ENCODE assay signal across 10 cellular contexts in the genomic region with DNA sequence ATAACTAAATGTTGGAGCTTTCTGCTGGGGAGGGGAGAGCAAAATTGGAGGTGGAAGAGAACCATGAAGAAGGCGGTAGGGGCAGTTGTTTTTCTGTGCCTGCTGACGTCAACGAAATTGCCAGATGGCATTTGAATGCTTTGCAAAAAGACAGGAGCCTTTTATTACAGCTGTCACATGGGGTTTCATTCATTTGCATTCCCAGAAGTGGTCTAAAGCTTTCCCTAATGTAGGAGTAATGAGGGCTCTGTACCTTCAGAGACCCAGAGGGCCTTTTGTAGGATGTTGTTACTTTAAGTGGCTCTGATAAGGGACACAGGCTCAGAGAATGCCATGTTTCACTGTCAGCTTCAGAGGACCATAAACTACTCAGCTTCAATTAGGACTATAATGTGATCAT.
A peak's percentile ranks its signal among the peaks of the same experiment; 100 is the strongest.
DNase-seq lines count a peak whose midpoint lies in the region; ATAC-seq and TF ChIP-seq lines count a peak whose summit lies in the region.
"Had no signal": no experiment of that assay in that cellular context is flagged by ENCODE, and none has a peak within 500 bp of the region (broad histone marks: within the 10 kb centered on the region; RNA-seq: fewer than 3 reads in every experiment).

No MANE protein-coding gene starts in this region.

- H2AFZ ChIP-seq in SK-N-SH (ENCODE audit: low read depth) = no peak overlapping the region

- H3K9me3 ChIP-seq in SK-N-SH = no peaks in the 10 kb centered on the region
- no peaks in the 10 kb centered on the region for H3K9me3 ChIP-seq in right cardiac atrium (ENCODE audit: control insufficient read depth, low read length)
- H3K9me3 ChIP-seq in colonic mucosa = no peaks in the 10 kb centered on the region

- no peaks in the 10 kb centered on the region for H3K27me3 ChIP-seq in SK-N-SH (ENCODE audit: insufficient read depth)
- no peaks in the 10 kb centered on the region for H3K27me3 ChIP-seq in right cardiac atrium (ENCODE audit: control insufficient read depth, insufficient read depth)
- no peaks in the 10 kb centered on the region for H3K27me3 ChIP-seq in colonic mucosa
- H3K27me3 ChIP-seq: foreskin keratinocyte had no signal

- peaks cover 9% of the 10 kb centered on the region for H3K79me2 ChIP-seq in SK-N-SH (ENCODE audit: insufficient read depth)

- H3K4me1 Mint-ChIP-seq in effector memory CD8-positive, alpha-beta T cell (ENCODE audit: low read depth in 2 of 2) = no peaks in the 10 kb centered on the region
- H3K4me1 Mint-ChIP-seq: central memory CD8-positive, alpha-beta T cell had no signal

- CTCF ChIA-PET in SK-N-SH (lab: Yijun Ruan, JAX) = interaction anchor here (0.9 to 3.5 kb wide), 9 partner anchors 9 to 849 kb away, joined by 3 to 21 read pairs (median 5); no protein-coding TSS in a partner anchor

- no peaks in the 10 kb centered on the region for H3K9me2 ChIP-seq in SK-N-SH

- H3K27me3 Mint-ChIP-seq in effector memory CD8-positive, alpha-beta T cell = no peaks in the 10 kb centered on the region
- H3K27me3 Mint-ChIP-seq: central memory CD8-positive, alpha-beta T cell had no signal

- no peaks in the 10 kb centered on the region for H3K36me3 Mint-ChIP-seq in effector memory CD8-positive, alpha-beta T cell (ENCODE audit: insufficient read depth)

- H3K36me3 ChIP-seq in SK-N-SH (replicated peaks in 1 of 2; ENCODE audit: control insufficient read depth in 1 of 2, insufficient read depth in 2 of 2, low read length in 1 of 2) (peaks cover 0 to 4% of the 10 kb centered on the region in 2 experiments), colonic mucosa (no peaks in the 10 kb centered on the region)

- H3K4me3 ChIP-seq in SK-N-SH (ENCODE audit: low read depth in 2 of 2, low read length in 1 of 2) (no peak overlapping the region), right cardiac atrium (ENCODE audit: low read length) (no peak overlapping the region), colonic mucosa (no peak overlapping the region)

- TF ChIP-seq CTCF in SK-N-SH (IDR thresholded peaks at IDR 0.05) (no peak), colonic mucosa (IDR thresholded peaks at IDR 0.05) (no peak)

- H3K27ac ChIP-seq in SK-N-SH (ENCODE audit: low read depth in 2 of 2, low read length in 1 of 2) = peak overlapping the region in 1 of 2 experiments; percentile 98; a peak in 3 of 4 replicates
- H3K27ac ChIP-seq in right cardiac atrium (ENCODE audit: low read length) = no peak overlapping the region
- H3K27ac ChIP-seq in colonic mucosa = no peak overlapping the region
- H3K27ac ChIP-seq: foreskin keratinocyte had no signal

- H3K9ac ChIP-seq in SK-N-SH = no peak overlapping the region
- H3K9ac ChIP-seq in colonic mucosa (ENCODE audit: low read depth in 2 of 2, low read length in 2 of 2) = no peak overlapping the region

- no peak overlapping the region for H3K27ac Mint-ChIP-seq in effector memory CD8-positive, alpha-beta T cell

- TF ChIP-seq RAD21 in SK-N-SH (IDR thresholded peaks at IDR 0.05; ENCODE audit: low read length) = no peak; the same call in 1 of the 2 replicates

- no peaks in the 10 kb centered on the region for H4K20me1 ChIP-seq in SK-N-SH (ENCODE audit: insufficient read depth)

- TF ChIP-seq EP300 in SK-N-SH (IDR thresholded peaks at IDR 0.05; ENCODE audit: borderline replicate concordance in 1 of 2, low read depth in 1 of 2, low read length in 1 of 2) = peak in 1 of 2 experiments; percentile 99; a peak in 2 of 4 replicates

- H3K4me3 Mint-ChIP-seq in effector memory CD8-positive, alpha-beta T cell = no peak overlapping the region
- H3K4me3 Mint-ChIP-seq: central memory CD8-positive, alpha-beta T cell had no signal

- POLR2A ChIA-PET in SK-N-SH (lab: Yijun Ruan, JAX) = interaction anchor here (0.8 to 2.4 kb wide), 3 partner anchors 39 to 221 kb away, joined by 3 to 19 read pairs (median 3); partner anchors contain the start of gene PDE3A

- DNase-seq in NCI-H187 (lab: John Stamatoyannopoulos, UW) = peak; percentile 32 to 35
- peak; percentile 79 for DNase-seq in SK-N-SH
- DNase-seq in right cardiac atrium = no peak
- no peak for DNase-seq in sciatic nerve (ENCODE audit: low spot score)
- no peak for DNase-seq in effector memory CD8-positive, alpha-beta T cell
- DNase-seq in HCEC 1CT = no peak
- no peak for DNase-seq in colonic mucosa
- DNase-seq: Calu3, foreskin keratinocyte had no signal

- WGBS in SK-N-SH (ENCODE audit: low lambda C conversion rate) = 44% methylated on average over 3 of the region's 3 CpGs
- 49% methylated on average over 3 of the region's 3 CpGs for WGBS in right cardiac atrium

- no peak overlapping the region for H3K4me2 ChIP-seq in SK-N-SH

- peaks cover 0 to 26% of the 10 kb centered on the region in 2 experiments; a peak in 2 of 4 replicates for H3K4me1 ChIP-seq in SK-N-SH (ENCODE audit: control insufficient read depth in 1 of 2, insufficient read depth in 2 of 2, low read depth in 1 of 2, low read length in 1 of 2)
- H3K4me1 ChIP-seq in right cardiac atrium (ENCODE audit: control insufficient read depth, insufficient read depth, low read length) = no peaks in the 10 kb centered on the region
- H3K4me1 ChIP-seq in colonic mucosa = no peaks in the 10 kb centered on the region
- H3K4me1 ChIP-seq: foreskin keratinocyte had no signal

- intact Hi-C loops in right cardiac atrium (cut with DNase I) = no loop called here
- intact Hi-C loops in sciatic nerve (cut with DNase I) = no loop called here
- intact Hi-C loops in colonic mucosa (cut with DNase I) = no loop called here

- ATAC-seq in right cardiac atrium (peak; percentile 34 to 40), sciatic nerve (peak; percentile 29)
- ATAC-seq in effector memory CD8-positive, alpha-beta T cell (replicated peaks) = no peak
- ATAC-seq: foreskin keratinocyte had no signal

- no peaks in the 10 kb centered on the region for H3F3A ChIP-seq in SK-N-SH (replicated peaks; ENCODE audit: insufficient read depth)

- H3K9me3 Mint-ChIP-seq in effector memory CD8-positive, alpha-beta T cell = no peaks in the 10 kb centered on the region

TF ChIP-seq in SK-N-SH, 30 proteins besides CTCF, POLR2A, EP300 and RAD21 (continues in another document):
- no peak for TF ChIP-seq JUND (IDR thresholded peaks at IDR 0.05)
- TF ChIP-seq, protein P1, sequence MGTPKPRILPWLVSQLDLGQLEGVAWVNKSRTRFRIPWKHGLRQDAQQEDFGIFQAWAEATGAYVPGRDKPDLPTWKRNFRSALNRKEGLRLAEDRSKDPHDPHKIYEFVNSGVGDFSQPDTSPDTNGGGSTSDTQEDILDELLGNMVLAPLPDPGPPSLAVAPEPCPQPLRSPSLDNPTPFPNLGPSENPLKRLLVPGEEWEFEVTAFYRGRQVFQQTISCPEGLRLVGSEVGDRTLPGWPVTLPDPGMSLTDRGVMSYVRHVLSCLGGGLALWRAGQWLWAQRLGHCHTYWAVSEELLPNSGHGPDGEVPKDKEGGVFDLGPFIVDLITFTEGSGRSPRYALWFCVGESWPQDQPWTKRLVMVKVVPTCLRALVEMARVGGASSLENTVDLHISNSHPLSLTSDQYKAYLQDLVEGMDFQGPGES (IDR thresholded peaks at IDR 0.05; ENCODE audit: low read depth, low read length) = 0 out of 2 replicates have a peak, but pooled peaks have one; percentile 16
- TF ChIP-seq EZH2phosphoT487 (IDR thresholded peaks at IDR 0.05; ENCODE audit: borderline replicate concordance, low read depth) = no peak
- TF ChIP-seq FOSL2 (IDR thresholded peaks at IDR 0.05; ENCODE audit: borderline replicate concordance, low read depth) = no peak
- TF ChIP-seq, protein P2, sequence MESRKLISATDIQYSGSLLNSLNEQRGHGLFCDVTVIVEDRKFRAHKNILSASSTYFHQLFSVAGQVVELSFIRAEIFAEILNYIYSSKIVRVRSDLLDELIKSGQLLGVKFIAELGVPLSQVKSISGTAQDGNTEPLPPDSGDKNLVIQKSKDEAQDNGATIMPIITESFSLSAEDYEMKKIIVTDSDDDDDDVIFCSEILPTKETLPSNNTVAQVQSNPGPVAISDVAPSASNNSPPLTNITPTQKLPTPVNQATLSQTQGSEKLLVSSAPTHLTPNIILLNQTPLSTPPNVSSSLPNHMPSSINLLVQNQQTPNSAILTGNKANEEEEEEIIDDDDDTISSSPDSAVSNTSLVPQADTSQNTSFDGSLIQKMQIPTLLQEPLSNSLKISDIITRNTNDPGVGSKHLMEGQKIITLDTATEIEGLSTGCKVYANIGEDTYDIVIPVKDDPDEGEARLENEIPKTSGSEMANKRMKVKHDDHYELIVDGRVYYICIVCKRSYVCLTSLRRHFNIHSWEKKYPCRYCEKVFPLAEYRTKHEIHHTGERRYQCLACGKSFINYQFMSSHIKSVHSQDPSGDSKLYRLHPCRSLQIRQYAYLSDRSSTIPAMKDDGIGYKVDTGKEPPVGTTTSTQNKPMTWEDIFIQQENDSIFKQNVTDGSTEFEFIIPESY (IDR thresholded peaks at IDR 0.05; ENCODE audit: borderline replicate concordance, low read depth) = no peak
- TF ChIP-seq TCF12 (IDR thresholded peaks at IDR 0.05) = peak; percentile 55; the same call in 1 of the 2 replicates
- no peak; the same call in 1 of the 2 replicates for TF ChIP-seq RFX5 (IDR thresholded peaks at IDR 0.05; ENCODE audit: low read length)
- no peak for TF ChIP-seq POLR2AphosphoS5 (IDR thresholded peaks at IDR 0.05; ENCODE audit: low read depth, low read length)
- no peak for TF ChIP-seq GABPA (IDR thresholded peaks at IDR 0.05; ENCODE audit: low read depth)
- peak; percentile 94 for TF ChIP-seq FOXJ3 (CRISPR knock-in tag; IDR thresholded peaks at IDR 0.05)
- no peak for TF ChIP-seq YY1 (IDR thresholded peaks at IDR 0.05; ENCODE audit: low read depth)
- no peak for TF ChIP-seq SMC3 (IDR thresholded peaks at IDR 0.05; ENCODE audit: low read depth, low read length)
- TF ChIP-seq PBX3 (IDR thresholded peaks at IDR 0.05) = no peak
- TF ChIP-seq MAX (IDR thresholded peaks at IDR 0.05; ENCODE audit: low read depth) = no peak
- no peak for TF ChIP-seq SIN3A (IDR thresholded peaks at IDR 0.05; ENCODE audit: borderline replicate concordance, low read depth, low read length)
- no peak for TF ChIP-seq MEF2A (IDR thresholded peaks at IDR 0.05; ENCODE audit: borderline replicate concordance, low read depth)

Comparison
In these comparisons a context has a peak if more than half of its experiments do, and no peak if none do; other contexts are left out.
1. DNase-seq: peak in NCI-H187 (2 of 2) and SK-N-SH (single experiment); none in right cardiac atrium (0 of 3), sciatic nerve (single experiment), effector memory CD8-positive, alpha-beta T cell (0 of 3), HCEC 1CT (single experiment) and colonic mucosa (single experiment).